32 cellular contexts compared by ENCODE assay signal in genomic region chr3:81923038-81923437, GRCh38.
"Had no signal": no experiment of that assay in that cellular context is flagged by ENCODE, and none has a peak within 500 bp of the region (broad histone marks: within the 10 kb centered on the region; RNA-seq: fewer than 3 reads in every experiment).

No MANE protein-coding gene starts in this region.

- H3K27ac ChIP-seq: adrenal gland, ascending aorta, body of pancreas, brain microvascular endothelial cell, breast epithelium, cardiac muscle cell had no signal

- H3K27me3 ChIP-seq: adrenal gland, ascending aorta, body of pancreas, brain microvascular endothelial cell, breast epithelium, cardiac muscle cell had no signal

- H3K36me3 ChIP-seq: adrenal gland, ascending aorta, brain microvascular endothelial cell, breast epithelium, cardiac muscle cell had no signal

- ATAC-seq: activated naive CD4-positive, alpha-beta T cell treated with anti-CD3 and anti-CD28 coated beads, Interleukin-2, amount 50 U/mL, for 72 hours; activated naive CD8-positive, alpha-beta T cell treated with anti-CD3 and anti-CD28 coated beads, Interleukin-2, amount 50 U/mL, for 24 hours; activated T-cell treated with anti-CD3 and anti-CD28 coated beads, Interleukin-2, amount 50 U/mL, for 4 hours; activated T-cell treated with anti-CD3 and anti-CD28 coated beads, Interleukin-2, amount 50 U/mL, for 72 hours; activated T-helper 17 cell treated with anti-CD3 and anti-CD28 coated beads, Interleukin-2, amount 50 U/mL, for 72 hours; body of pancreas had no signal

- H3K4me3 ChIP-seq: adrenal gland, ascending aorta, body of pancreas, breast epithelium, cardiac muscle cell had no signal

- H3K9me3 ChIP-seq: adrenal gland, ascending aorta, body of pancreas, breast epithelium had no signal

- DNase-seq: activated effector memory CD4-positive, alpha-beta T cell treated with anti-CD3 and anti-CD28 coated beads, Interleukin-2, amount 50 U/mL, for 16 hours; activated effector memory CD4-positive, alpha-beta T cell treated with Interleukin-2 at 50 U/mL for 16 hours; activated gamma-delta T cell; activated gamma-delta T cell treated with Interleukin-2 at 50 U/mL for 16 hours; activated naive CD4-positive, alpha-beta T cell; activated naive CD4-positive, alpha-beta T cell treated with anti-CD3 and anti-CD28 coated beads for 36 hours; activated naive CD4-positive, alpha-beta T cell treated with anti-CD3 and anti-CD28 coated beads, Interleukin-2, amount 10 ng/mL, durations not matched to agents 7 days and 5 days; activated naive CD4-positive, alpha-beta T cell treated with anti-CD3 and anti-CD28 coated beads, Interleukin-2, amount 50 U/mL, for 16 hours; activated naive CD4-positive, alpha-beta T cell treated with Interleukin-2 at 50 U/mL for 16 hours; activated naive CD8-positive, alpha-beta T cell treated with anti-CD3 and anti-CD28 coated beads for 36 hours; activated naive CD8-positive, alpha-beta T cell treated with anti-CD3 and anti-CD28 coated beads, Interleukin-2, amount 10 ng/mL, durations not matched to agents 7 days and 5 days; activated naive CD8-positive, alpha-beta T cell treated with anti-CD3 and anti-CD28 coated beads, Interleukin-2, amount 50 U/mL, for 24 hours; activated T-cell treated with anti-CD3 and anti-CD28 coated beads, Interleukin-2, amount 50 U/mL, for 1 hour; activated T-cell treated with anti-CD3 and anti-CD28 coated beads, Interleukin-2, amount 50 U/mL, for 24 hours; activated T-cell treated with anti-CD3 and anti-CD28 coated beads, Interleukin-2, amount 50 U/mL, for 4 hours; activated T-cell treated with anti-CD3 and anti-CD28 coated beads, Interleukin-2, amount 50 U/mL, for 48 hours; activated T-cell treated with anti-CD3 and anti-CD28 coated beads, Interleukin-2, amount 50 U/mL, for 72 hours; adrenal gland; amniotic stem cell; amygdala; anterior cingulate cortex; aorta; body of pancreas; brain microvascular endothelial cell; caudate nucleus; central memory CD4-positive, alpha-beta T cell; cerebellar nuclear complex had no signal

- H3K4me1 ChIP-seq: adrenal gland, ascending aorta, body of pancreas, breast epithelium had no signal
